Comparison of ENCODE assay signal across 19 cellular contexts in genomic region chr6:7828123-7828522, GRCh38.
DNase-seq lines count a peak whose midpoint lies in the region; ATAC-seq, FAIRE-seq and TF ChIP-seq lines count a peak whose summit lies in the region.
"Had no signal": no experiment of that assay in that cellular context is flagged by ENCODE, and none has a peak within 500 bp of the region (broad histone marks: within the 10 kb centered on the region; RNA-seq: fewer than 3 reads in every experiment).

No MANE protein-coding gene starts in this region.

- dilution Hi-C loops in endothelial cell of umbilical vein (cut with MboI; ENCODE audit: extremely low pct_ligation_motif_present, low sequenced_read_pairs): no loop called here

- H3K79me2 ChIP-seq in endothelial cell of umbilical vein (ENCODE audit: control insufficient read depth, insufficient read depth, low read length): peaks cover 91% of the 10 kb centered on the region

- H3K27ac ChIP-seq in heart left ventricle: peak overlapping the region in 1 of 12 donors; percentile 22
- H3K27ac ChIP-seq in right atrium auricular region: peak overlapping the region in 1 of 2 donors; percentile 35
- peak overlapping the region; percentile 38 for H3K27ac ChIP-seq in endothelial cell of umbilical vein (ENCODE audit: insufficient read depth, low read depth, low read length)
- H3K27ac ChIP-seq: BLaER1 treated with 17β-estradiol and CSF1 and Interleukin-3, amounts not matched to agents 10 nM and 100 nM had no signal

- DNase-seq in heart left ventricle (no peak), right atrium auricular region (ENCODE audit: low spot score) (no peak), astrocyte of the spinal cord (ENCODE audit: low read depth, low spot score) (peak; percentile 7), endothelial cell of umbilical vein (ENCODE audit: low read depth, low spot score) (no peak), sciatic nerve (ENCODE audit: low spot score) (no peak)
- DNase-seq: CD4-positive, alpha-beta T cell; CD8-positive, alpha-beta memory T cell; DMS 273 treated with DMSO at 0.1 percent for 48 hours; DMS79; EL; GDM1; H9 had no signal

- ATAC-seq in heart left ventricle: peak in 3 of 4 donors; percentile 21 to 51 (median 33)
- peak; percentile 35 for ATAC-seq in sciatic nerve
- no peak for ATAC-seq in GM21786 (IDR thresholded peaks at IDR 0.05; ENCODE audit: unreplicated experiment)
- ATAC-seq: GM12878, GM23338, HCT116 had no signal

- H3K36me3 ChIP-seq in heart left ventricle (no peaks in the 10 kb centered on the region), right atrium auricular region (no peaks in the 10 kb centered on the region), endothelial cell of umbilical vein (ENCODE audit: control insufficient read depth in 2 of 2, extremely low read depth in 1 of 2, insufficient read depth in 2 of 2, low read length in 2 of 2) (peaks cover 13 to 21% of the 10 kb centered on the region in 2 experiments)
- H3K36me3 ChIP-seq: BLaER1 treated with 17β-estradiol and CSF1 and Interleukin-3, amounts not matched to agents 10 nM and 100 nM had no signal

- no peak overlapping the region for H3K9ac ChIP-seq in endothelial cell of umbilical vein (replicated peaks; ENCODE audit: extremely low read depth, insufficient read depth, low read length)
- H3K9ac ChIP-seq: BLaER1 treated with 17β-estradiol and CSF1 and Interleukin-3, amounts not matched to agents 10 nM and 100 nM had no signal

- CTCF ChIA-PET in endothelial cell of umbilical vein (lab: Charles Lee): interaction anchor here (2.1 kb wide), 1 partner anchor 19 kb away, joined by 6 read pairs; no protein-coding TSS in a partner anchor

- WGBS in heart left ventricle, 4 donors: 52 to 86% (median 76%) methylated on average over 5 of the region's 5 CpGs

- peaks cover 0 to 7% (median 0%) of the 10 kb centered on the region in 9 donors for H3K27me3 ChIP-seq in heart left ventricle
- H3K27me3 ChIP-seq in right atrium auricular region: no peaks in the 10 kb centered on the region
- no peaks in the 10 kb centered on the region for H3K27me3 ChIP-seq in endothelial cell of umbilical vein (ENCODE audit: control insufficient read depth in 2 of 2, insufficient read depth in 2 of 2, low read length in 2 of 2)
- H3K27me3 ChIP-seq: BLaER1 treated with 17β-estradiol and CSF1 and Interleukin-3, amounts not matched to agents 10 nM and 100 nM had no signal

- no peak for TF ChIP-seq POLR2A in heart left ventricle (IDR thresholded peaks at IDR 0.05)
- TF ChIP-seq POLR2A in endothelial cell of umbilical vein (IDR thresholded peaks at IDR 0.05; ENCODE audit: low read depth, low read length): no peak

- peak overlapping the region; percentile 44 for H3K4me2 ChIP-seq in endothelial cell of umbilical vein (ENCODE audit: insufficient read depth, low read length)
- H3K4me2 ChIP-seq: BLaER1 treated with 17β-estradiol and CSF1 and Interleukin-3, amounts not matched to agents 10 nM and 100 nM; GM23338 had no signal

- no TSS peak for BruUV-seq in endothelial cell of umbilical vein (replicated peaks; lab: Mats Ljungman, UMichigan)

- no peak for TF ChIP-seq CTCF in heart left ventricle (IDR thresholded peaks at IDR 0.05)
- TF ChIP-seq CTCF in right atrium auricular region (IDR thresholded peaks at IDR 0.05): no peak
- TF ChIP-seq CTCF in astrocyte of the spinal cord (IDR thresholded peaks at IDR 0.05; ENCODE audit: low read depth, low read length): no peak
- no peak for TF ChIP-seq CTCF in endothelial cell of umbilical vein (IDR thresholded peaks at IDR 0.05; ENCODE audit: extremely low read depth in 1 of 2, insufficient read depth in 1 of 2, low read depth in 1 of 2, low read length in 2 of 2)

- H3K9me3 ChIP-seq in heart left ventricle: no peaks in the 10 kb centered on the region
- H3K9me3 ChIP-seq in right atrium auricular region: no peaks in the 10 kb centered on the region
- no peaks in the 10 kb centered on the region for H3K9me3 ChIP-seq in endothelial cell of umbilical vein (replicated peaks; ENCODE audit: control insufficient read depth, insufficient read depth, low read length)

- H3K4me1 ChIP-seq in heart left ventricle (peaks cover 0 to 11% (median 0%) of the 10 kb centered on the region in 12 donors), right atrium auricular region (no peaks in the 10 kb centered on the region), endothelial cell of umbilical vein (ENCODE audit: control insufficient read depth, extremely low read depth, insufficient read depth, low read length) (peaks cover 58% of the 10 kb centered on the region)

- peaks cover 18% of the 10 kb centered on the region for H4K20me1 ChIP-seq in endothelial cell of umbilical vein (replicated peaks; ENCODE audit: control insufficient read depth, extremely low read depth, insufficient read depth, low read length)
- H4K20me1 ChIP-seq: BLaER1 treated with 17β-estradiol and CSF1 and Interleukin-3, amounts not matched to agents 10 nM and 100 nM had no signal

- H2AFZ ChIP-seq in endothelial cell of umbilical vein (ENCODE audit: low read depth, low read length): no peak overlapping the region
- H2AFZ ChIP-seq: GM23338 had no signal

- POLR2A ChIA-PET in endothelial cell of umbilical vein (lab: Charles Lee): interaction anchor here (1.0 kb wide), 1 partner anchor 15 kb away, joined by 4 read pairs; no protein-coding TSS in a partner anchor

- H3K4me3 ChIP-seq in heart left ventricle: no peak overlapping the region
- no peak overlapping the region for H3K4me3 ChIP-seq in right atrium auricular region
- H3K4me3 ChIP-seq in astrocyte of the spinal cord (ENCODE audit: low read depth, low read length): no peak overlapping the region
- H3K4me3 ChIP-seq in endothelial cell of umbilical vein (replicated peaks in 1 of 3; ENCODE audit: insufficient read depth in 1 of 3, low read depth in 1 of 3, low read length in 3 of 3): no peak overlapping the region
- H3K4me3 ChIP-seq: BLaER1 treated with 17β-estradiol and CSF1 and Interleukin-3, amounts not matched to agents 10 nM and 100 nM; GM12878; GM23338 had no signal

- H3K9me1 ChIP-seq in endothelial cell of umbilical vein (replicated peaks; ENCODE audit: control insufficient read depth, extremely low read depth, insufficient read depth, low read length): no peaks in the 10 kb centered on the region

- in situ Hi-C loops in astrocyte of the spinal cord (cut with HindIII; ENCODE audit: low sequenced_read_pairs): no loop called here

- intact Hi-C loops in heart left ventricle (cut with DNase I): no loop called here
- intact Hi-C loops in endothelial cell of umbilical vein (cut with micrococcal nuclease): no loop called here
- intact Hi-C loops in sciatic nerve (cut with DNase I): no loop called here

- peak; percentile 26 for FAIRE-seq in endothelial cell of umbilical vein (lab: Jason Lieb, UNC)
- FAIRE-seq: D721Med, GM12878, GM19239 had no signal

TF ChIP-seq in endothelial cell of umbilical vein, 7 proteins besides CTCF, POLR2A, EP300 and RAD21:
- TF ChIP-seq JUN (IDR thresholded peaks at IDR 0.05; ENCODE audit: borderline replicate concordance, insufficient read depth, insufficient read length, low read depth) (no peak), MYC (IDR thresholded peaks at IDR 0.05; ENCODE audit: low read depth, low read length) (no peak), POLR2AphosphoS5 (IDR thresholded peaks at IDR 0.05; ENCODE audit: insufficient read depth, low read depth, low read length) (no peak), MAX (IDR thresholded peaks at IDR 0.05; ENCODE audit: insufficient read depth, insufficient read length) (no peak), FOS (IDR thresholded peaks at IDR 0.05; ENCODE audit: borderline replicate concordance, insufficient read depth, low read length) (no peak), EZH2 (IDR thresholded peaks at IDR 0.05; ENCODE audit: borderline replicate concordance, low read depth, low read length, severe bottlenecking) (no peak), GATA2 (IDR thresholded peaks at IDR 0.05; ENCODE audit: insufficient read depth, insufficient read length, low read depth, low read length) (no peak)
